ENCODE assay signal across 8 cellular contexts in genomic region chrX:64867217-64867616, GRCh38.
"Had no signal": no experiment of that assay in that cellular context is flagged by ENCODE, and none has a peak within 500 bp of the region (broad histone marks: within the 10 kb centered on the region; RNA-seq: fewer than 3 reads in every experiment).

No MANE protein-coding gene starts in this region.

- ATAC-seq: GM23338, HepG2 had no signal

- H3K27me3 Mint-ChIP-seq: IgD-negative memory B cell had no signal

- H3K4me1 Mint-ChIP-seq: GM23338, H9, IgD-negative memory B cell had no signal

- H3K4me3 Mint-ChIP-seq: GM23338, H9 had no signal

- H3K4me3 ChIP-seq: GM23338 had no signal

- H3K27ac Mint-ChIP-seq: GM23338, H9, IgD-negative memory B cell had no signal

- H2AFZ ChIP-seq: GM23338 had no signal

- DNase-seq: H9, HCEC 1CT had no signal

- H3K4me2 ChIP-seq: GM23338 had no signal

- H3K27ac ChIP-seq: HL-60 had no signal

- FAIRE-seq: H1, H54, HepG2 had no signal
